Comparison of ENCODE assay signal across 23 cellular contexts in the genomic region with DNA sequence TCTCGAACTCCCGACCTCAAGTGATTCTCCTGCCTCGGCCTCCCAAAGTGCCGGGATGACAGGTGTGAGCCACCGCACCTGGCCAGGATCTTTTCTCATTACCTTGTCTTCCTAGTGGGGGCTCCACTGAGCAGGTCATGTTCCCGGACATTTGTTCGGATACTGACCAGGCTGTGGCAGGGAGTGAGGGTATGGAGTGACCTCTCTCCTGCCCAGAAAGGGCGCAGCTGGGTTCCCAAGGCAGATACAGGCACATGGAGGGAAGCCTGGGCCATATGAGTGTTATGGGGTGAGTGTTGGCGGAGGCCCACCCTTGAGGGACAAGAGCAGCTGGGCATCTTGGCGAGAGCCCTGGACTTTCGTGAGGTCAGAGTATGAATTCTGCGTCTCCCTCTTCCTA. TPM values are rescaled to one million over a fixed set of nuclear protein-coding genes. Genes with fewer than 3 reads are reported as not detected.
DNase-seq lines count a peak whose midpoint lies in the region; ATAC-seq, FAIRE-seq and TF ChIP-seq lines count a peak whose summit lies in the region.
"Had no signal": no experiment of that assay in that cellular context is flagged by ENCODE, and none has a peak within 500 bp of the region (broad histone marks: within the 10 kb centered on the region; RNA-seq: fewer than 3 reads in every experiment).

No MANE protein-coding gene starts in this region.

- peaks cover 58% of the 10 kb centered on the region for H3K4me1 Mint-ChIP-seq in stimulated activated memory B cell treated with anti-CD40 and anti-IgM and Interleukin-4, amounts not matched to agents 10 μg/mL and 1 μg/mL and 100 μg/mL, for 72 hours

- H3K27ac ChIP-seq in SK-N-SH (ENCODE audit: low read depth in 2 of 2, low read length in 1 of 2) = no peak overlapping the region
- H3K27ac ChIP-seq in keratinocyte (ENCODE audit: control insufficient read depth, insufficient read depth, low read length) = no peak overlapping the region
- H3K27ac ChIP-seq: left lung, thoracic aorta had no signal

- FAIRE-seq in keratinocyte (lab: Jason Lieb, UNC) = no peak

- peak overlapping the region; percentile 47 for H3K27ac Mint-ChIP-seq in stimulated activated memory B cell treated with anti-CD40 and anti-IgM and Interleukin-4, amounts not matched to agents 10 μg/mL and 1 μg/mL and 100 μg/mL, for 72 hours
- H3K27ac Mint-ChIP-seq: activated naive CD8-positive, alpha-beta T cell treated with anti-CD3 and anti-CD28 coated beads, Interleukin-2, amount 10 ng/mL, durations not matched to agents 7 days and 5 days; natural killer cell had no signal

- no peaks in the 10 kb centered on the region for H3K9me1 ChIP-seq in keratinocyte (ENCODE audit: control insufficient read depth, extremely low read depth, insufficient read depth, low read length)

- H3K79me2 ChIP-seq in SK-N-SH (ENCODE audit: insufficient read depth) = no peaks in the 10 kb centered on the region
- H3K79me2 ChIP-seq in keratinocyte (ENCODE audit: control insufficient read depth, insufficient read depth, low read length) = no peaks in the 10 kb centered on the region

- H2AFZ ChIP-seq in SK-N-SH (ENCODE audit: low read depth) (no peak overlapping the region), keratinocyte (ENCODE audit: control insufficient read depth, low read length) (no peak overlapping the region)

- H3K27me3 ChIP-seq in SK-N-SH (ENCODE audit: insufficient read depth) (no peaks in the 10 kb centered on the region), keratinocyte (ENCODE audit: control insufficient read depth, extremely low read depth, insufficient read depth, low read length) (no peaks in the 10 kb centered on the region)
- H3K27me3 ChIP-seq: left lung, right atrium auricular region had no signal

- ATAC-seq in SK-N-SH treated with all-trans-retinoic acid at 6 μM for 48 hours = no peak
- no peak for ATAC-seq in stimulated activated memory B cell treated with anti-CD40 and anti-IgM and Interleukin-4, amounts not matched to agents 10 μg/mL and 1 μg/mL and 100 μg/mL, for 72 hours
- no peak for ATAC-seq in HG02973 (IDR thresholded peaks at IDR 0.05; ENCODE audit: unreplicated experiment)
- ATAC-seq in omental fat pad (ENCODE audit: low FRiP score) = no peak
- no peak for ATAC-seq in GM19035 (IDR thresholded peaks at IDR 0.05; ENCODE audit: unreplicated experiment)
- ATAC-seq: left lung, natural killer cell had no signal

- no peak for TF ChIP-seq EP300 in SK-N-SH (IDR thresholded peaks at IDR 0.05; ENCODE audit: borderline replicate concordance in 1 of 2, low read depth in 1 of 2, low read length in 1 of 2)

- H3K9ac ChIP-seq in SK-N-SH (no peak overlapping the region), keratinocyte (ENCODE audit: control insufficient read depth, extremely low read depth, insufficient read depth, low read length) (no peak overlapping the region)

- H3K36me3 ChIP-seq in SK-N-SH (replicated peaks in 1 of 2; ENCODE audit: control insufficient read depth in 1 of 2, insufficient read depth in 2 of 2, low read length in 1 of 2) = no peaks in the 10 kb centered on the region
- no peaks in the 10 kb centered on the region for H3K36me3 ChIP-seq in keratinocyte (ENCODE audit: control insufficient read depth in 2 of 2, extremely low read depth in 1 of 2, insufficient read depth in 2 of 2, low read length in 2 of 2)
- H3K36me3 ChIP-seq: left lung, thoracic aorta had no signal

- dilution Hi-C loops in keratinocyte (cut with MboI; ENCODE audit: extremely low pct_ligation_motif_present, low sequenced_read_pairs) = no loop called here

- peak; percentile 28 for TF ChIP-seq CTCF in SK-N-SH (IDR thresholded peaks at IDR 0.05)
- peak in 2 of 3 experiments; percentile 3 to 14 for TF ChIP-seq CTCF in keratinocyte (optimal IDR thresholded peaks at IDR 0.05 in 1 of 3, IDR thresholded peaks at IDR 0.05 in 1 of 3, conservative IDR thresholded peaks at IDR 0.05 in 1 of 3; ENCODE audit: extremely low read depth in 1 of 3, insufficient read depth in 2 of 3, low read length in 3 of 3)
- TF ChIP-seq CTCF in omental fat pad (IDR thresholded peaks at IDR 0.05) = no peak

- H3F3A ChIP-seq in SK-N-SH (replicated peaks; ENCODE audit: insufficient read depth) = no peaks in the 10 kb centered on the region

- CTCF ChIA-PET in SK-N-SH (lab: Yijun Ruan, JAX) = interaction anchor here (1.1 to 2.9 kb wide), 4 partner anchors 16 to 47 kb away, joined by 3 to 12 read pairs (median 6); no protein-coding TSS in a partner anchor

- 95% methylated on average over 12 of the region's 12 CpGs for WGBS in SK-N-SH (ENCODE audit: low lambda C conversion rate)

- H3K4me3 Mint-ChIP-seq in stimulated activated memory B cell treated with anti-CD40 and anti-IgM and Interleukin-4, amounts not matched to agents 10 μg/mL and 1 μg/mL and 100 μg/mL, for 72 hours = no peak overlapping the region
- H3K4me3 Mint-ChIP-seq: activated naive CD8-positive, alpha-beta T cell treated with anti-CD3 and anti-CD28 coated beads, Interleukin-2, amount 10 ng/mL, durations not matched to agents 7 days and 5 days; natural killer cell had no signal

- H3K4me3 ChIP-seq in SK-N-SH (ENCODE audit: low read depth in 2 of 2, low read length in 1 of 2) (no peak overlapping the region), keratinocyte (ENCODE audit: control insufficient read depth in 2 of 3, extremely low read depth in 1 of 3, insufficient read depth in 2 of 3, low read depth in 1 of 3, low read length in 3 of 3) (no peak overlapping the region)
- H3K4me3 ChIP-seq: HAP-1, left lung, right atrium auricular region, thoracic aorta had no signal

- DNase-seq in SK-N-SH (no peak), NCI-H69 (lab: John Stamatoyannopoulos, UW) (peak; percentile 4), keratinocyte (ENCODE audit: low read depth, low spot score) (no peak), omental fat pad (ENCODE audit: low spot score) (no peak)
- DNase-seq: 8988T; activated CD4-positive, alpha-beta T cell treated with anti-CD3 and anti-CD28 coated beads for 48 hours; activated naive CD8-positive, alpha-beta T cell treated with anti-CD3 and anti-CD28 coated beads, Interleukin-2, amount 10 ng/mL, durations not matched to agents 7 days and 5 days; activated T-cell treated with anti-CD3 and anti-CD28 coated beads, Interleukin-2, amount 50 U/mL, for 1 hour; CD8-positive, alpha-beta memory T cell; left lung; natural killer cell; NCI-H1105 treated with DMSO at 0.1 percent for 48 hours; NCI-H2171; SIG-M5; stimulated activated CD4-positive, alpha-beta T cell treated with anti-CD3 and anti-CD28 coated beads, Interleukin-2, amount 100 ng/mL, for 24 hours; T-helper 9 cell had no signal

- H3K9me3 Mint-ChIP-seq in stimulated activated memory B cell treated with anti-CD40 and anti-IgM and Interleukin-4, amounts not matched to agents 10 μg/mL and 1 μg/mL and 100 μg/mL, for 72 hours = no peaks in the 10 kb centered on the region
- H3K9me3 Mint-ChIP-seq: activated naive CD8-positive, alpha-beta T cell treated with anti-CD3 and anti-CD28 coated beads, Interleukin-2, amount 10 ng/mL, durations not matched to agents 7 days and 5 days; CD8-positive, alpha-beta memory T cell; natural killer cell had no signal

- POLR2A ChIA-PET in SK-N-SH (lab: Yijun Ruan, JAX) = no interaction called here

- H4K20me1 ChIP-seq in SK-N-SH (ENCODE audit: insufficient read depth) (no peaks in the 10 kb centered on the region), keratinocyte (ENCODE audit: control insufficient read depth, extremely low read depth, insufficient read depth, low read length) (no peaks in the 10 kb centered on the region)

- H3K4me1 ChIP-seq in SK-N-SH (ENCODE audit: control insufficient read depth in 1 of 2, insufficient read depth in 2 of 2, low read depth in 1 of 2, low read length in 1 of 2) = peaks cover 21 to 26% of the 10 kb centered on the region in 2 experiments; a peak in 3 of 4 replicates
- H3K4me1 ChIP-seq in keratinocyte (ENCODE audit: control insufficient read depth, extremely low read depth, insufficient read depth, low read length) = peaks cover 46% of the 10 kb centered on the region

- no peaks in the 10 kb centered on the region for H3K9me2 ChIP-seq in SK-N-SH

- H3K36me3 Mint-ChIP-seq in stimulated activated memory B cell treated with anti-CD40 and anti-IgM and Interleukin-4, amounts not matched to agents 10 μg/mL and 1 μg/mL and 100 μg/mL, for 72 hours = no peaks in the 10 kb centered on the region
- H3K36me3 Mint-ChIP-seq: activated naive CD8-positive, alpha-beta T cell treated with anti-CD3 and anti-CD28 coated beads, Interleukin-2, amount 10 ng/mL, durations not matched to agents 7 days and 5 days; CD8-positive, alpha-beta memory T cell; natural killer cell had no signal

- H3K9me3 ChIP-seq in SK-N-SH (no peaks in the 10 kb centered on the region), keratinocyte (ENCODE audit: control insufficient read depth, low read depth, low read length) (no peaks in the 10 kb centered on the region)
- H3K9me3 ChIP-seq: HAP-1, left lung, right atrium auricular region, thoracic aorta had no signal

- H3K4me2 ChIP-seq in SK-N-SH (no peak overlapping the region), keratinocyte (ENCODE audit: control insufficient read depth, extremely low read depth, insufficient read depth, low read depth, low read length) (no peak overlapping the region)

- H3K27me3 Mint-ChIP-seq in stimulated activated memory B cell treated with anti-CD40 and anti-IgM and Interleukin-4, amounts not matched to agents 10 μg/mL and 1 μg/mL and 100 μg/mL, for 72 hours = no peaks in the 10 kb centered on the region
- H3K27me3 Mint-ChIP-seq: activated naive CD8-positive, alpha-beta T cell treated with anti-CD3 and anti-CD28 coated beads, Interleukin-2, amount 10 ng/mL, durations not matched to agents 7 days and 5 days; CD8-positive, alpha-beta memory T cell had no signal

- no peak for TF ChIP-seq RAD21 in SK-N-SH (IDR thresholded peaks at IDR 0.05; ENCODE audit: low read length)

RNA-seq across cellular contexts. Expression of gene SERPINF1, which starts 5.5 kb away (rescaled TPM):
- polyA plus RNA-seq in SK-N-SH (2012; rRNA removed) = 380 and 392 TPM in 2 replicates
- polyA plus RNA-seq in SK-N-SH (2012; cell fraction: cytosol; rRNA removed) = 248 and 316 TPM in 2 replicates
- 275 and 299 TPM in 2 replicates for polyA plus RNA-seq in SK-N-SH (2012; cell fraction: nucleus; rRNA removed)
- polyA plus RNA-seq in keratinocyte = 17.3 to 29.8 TPM (median 23.2 TPM) in 3 replicates
- 7.0 TPM for polyA plus RNA-seq in keratinocyte (2011; ENCODE audit: low read depth)
- 7.6 and 12.1 TPM in 2 replicates for polyA plus RNA-seq in keratinocyte (2011; cell fraction: cytosol; rRNA removed)
- polyA plus RNA-seq in keratinocyte (2011; cell fraction: nucleus; rRNA removed) = 74.3 and 95.0 TPM in 2 replicates
- polyA plus RNA-seq in keratinocyte (2012; ENCODE audit: low replicate concordance) = 7.5 and 8.7 TPM in 2 replicates
- polyA minus RNA-seq in keratinocyte = 9.5 to 29.1 TPM (median 15.6 TPM) in 3 replicates
- 11.1 TPM for polyA minus RNA-seq in keratinocyte (2011; cell fraction: cytosol; rRNA and poly(A)+ RNA removed)
- polyA minus RNA-seq in keratinocyte (2011; cell fraction: nucleus; rRNA and poly(A)+ RNA removed) = 6.6 and 10.3 TPM in 2 replicates
- 1,000 to 10,000 TPM in 3 of 4 donors, 100 to 1,000 TPM in 1; 868 to 2,171 (median 1,171) TPM for total RNA-seq in omental fat pad

RNA-seq across cellular contexts. Expression of gene SERPINF2, which starts 24.7 kb away (rescaled TPM):
- polyA plus RNA-seq in SK-N-SH (2012; rRNA removed) (0.16 and 0.26 TPM in 2 replicates), keratinocyte (0.93 to 1.5 TPM (median 0.96 TPM) in 3 replicates)
- polyA plus RNA-seq in SK-N-SH (2012; cell fraction: cytosol; rRNA removed) = 0.05 and 0.18 TPM in 2 replicates
- polyA plus RNA-seq in SK-N-SH (2012; cell fraction: nucleus; rRNA removed) = 1.0 and 1.5 TPM in 2 replicates
- not detected for polyA plus RNA-seq in keratinocyte (2011; ENCODE audit: low read depth)
- 0.50 and 1.1 TPM in 2 replicates for polyA plus RNA-seq in keratinocyte (2011; cell fraction: cytosol; rRNA removed)
- polyA plus RNA-seq in keratinocyte (2011; cell fraction: nucleus; rRNA removed) = 1.3 and 2.0 TPM in 2 replicates
- 0.66 and 1.7 TPM in 2 replicates for polyA plus RNA-seq in keratinocyte (2012; ENCODE audit: low replicate concordance)
- 0.45 to 1.0 TPM (median 0.46 TPM) in 3 replicates for polyA minus RNA-seq in keratinocyte
- polyA minus RNA-seq in keratinocyte (2011; cell fraction: cytosol; rRNA and poly(A)+ RNA removed) = 2.3 TPM
- 0.95 and 1.0 TPM in 2 replicates for polyA minus RNA-seq in keratinocyte (2011; cell fraction: nucleus; rRNA and poly(A)+ RNA removed)
- total RNA-seq in omental fat pad = 10 to 100 TPM in 2 of 4 donors, 1 to 10 TPM in 2; 6.0 to 28.8 (median 9.1) TPM
- polyA plus RNA-seq: CD8-positive, alpha-beta memory T cell had no signal

RNA-seq across cellular contexts. Expression of gene WDR81, which starts 42.9 kb away (rescaled TPM):
- polyA plus RNA-seq in SK-N-SH (2012; rRNA removed) = 7.2 and 9.3 TPM in 2 replicates
- polyA plus RNA-seq in SK-N-SH (2012; cell fraction: cytosol; rRNA removed) = 2.4 and 4.3 TPM in 2 replicates
- polyA plus RNA-seq in SK-N-SH (2012; cell fraction: nucleus; rRNA removed) = 30.4 and 32.0 TPM in 2 replicates
- 4.2 to 9.5 TPM (median 7.3 TPM) in 3 replicates for polyA plus RNA-seq in keratinocyte
- polyA plus RNA-seq in keratinocyte (2011; ENCODE audit: low read depth) = 3.9 TPM
- polyA plus RNA-seq in keratinocyte (2011; cell fraction: cytosol; rRNA removed) = 2.9 and 6.2 TPM in 2 replicates
- 21.5 and 27.0 TPM in 2 replicates for polyA plus RNA-seq in keratinocyte (2011; cell fraction: nucleus; rRNA removed)
- polyA plus RNA-seq in keratinocyte (2012; ENCODE audit: low replicate concordance) = 8.9 and 15.4 TPM in 2 replicates
- polyA minus RNA-seq in keratinocyte = 7.7 to 21.7 TPM (median 11.9 TPM) in 3 replicates
- 19.6 TPM for polyA minus RNA-seq in keratinocyte (2011; cell fraction: cytosol; rRNA and poly(A)+ RNA removed)
- 30.9 and 37.2 TPM in 2 replicates for polyA minus RNA-seq in keratinocyte (2011; cell fraction: nucleus; rRNA and poly(A)+ RNA removed)
- 10 to 100 TPM; 39.2 to 71.1 (median 49.8) TPM for total RNA-seq in omental fat pad

RNA-seq across cellular contexts. Expression of gene TLCD2, which starts 57.2 kb away (rescaled TPM):
- polyA plus RNA-seq in SK-N-SH (2012; rRNA removed) (1.3 and 1.9 TPM in 2 replicates), keratinocyte (0.75 to 1.1 TPM (median 0.76 TPM) in 3 replicates)
- polyA plus RNA-seq in SK-N-SH (2012; cell fraction: cytosol; rRNA removed) = 1.7 and 1.9 TPM in 2 replicates
- 1.4 and 2.0 TPM in 2 replicates for polyA plus RNA-seq in SK-N-SH (2012; cell fraction: nucleus; rRNA removed)
- polyA plus RNA-seq in keratinocyte (2011; ENCODE audit: low read depth) = 10.0 TPM
- 1.00 and 1.1 TPM in 2 replicates for polyA plus RNA-seq in keratinocyte (2011; cell fraction: cytosol; rRNA removed)
- 2.1 and 2.6 TPM in 2 replicates for polyA plus RNA-seq in keratinocyte (2011; cell fraction: nucleus; rRNA removed)
- polyA plus RNA-seq in keratinocyte (2012; ENCODE audit: low replicate concordance) = 1.3 and 3.5 TPM in 2 replicates
- polyA minus RNA-seq in keratinocyte = 0.48 to 2.2 TPM (median 0.95 TPM) in 3 replicates
- 1.3 TPM for polyA minus RNA-seq in keratinocyte (2011; cell fraction: cytosol; rRNA and poly(A)+ RNA removed)
- polyA minus RNA-seq in keratinocyte (2011; cell fraction: nucleus; rRNA and poly(A)+ RNA removed) = 0.84 and 2.0 TPM in 2 replicates
- 10 to 100 TPM in 3 of 4 donors, 1 to 10 TPM in 1; 7.1 to 16.5 (median 11.4) TPM for total RNA-seq in omental fat pad

Comparison
In these comparisons a context has a peak if more than half of its experiments do, and no peak if none do; other contexts are left out.
1. CTCF ChIP-seq: peak in SK-N-SH (single experiment) and keratinocyte (2 of 3); none in omental fat pad (0 of 3).